8 cellular contexts compared by ENCODE assay signal in genomic region chr5:83608122-83608521, GRCh38.
DNase-seq lines count a peak whose midpoint lies in the region; ATAC-seq and TF ChIP-seq lines count a peak whose summit lies in the region.

No MANE protein-coding gene starts in this region.

- H3K36me3 ChIP-seq in adrenal gland (replicated peaks in 1 of 2) (no peaks in the 10 kb centered on the region), tibial nerve (no peaks in the 10 kb centered on the region)

- no peaks in the 10 kb centered on the region for H3K36me3 Mint-ChIP-seq in stimulated activated effector memory CD8-positive, alpha-beta T cell treated with anti-CD3 and anti-CD28 coated beads, Interleukin-12 subunit alpha, Interleukin-12 subunit beta, amount 100 ng/mL, for 72 hours

- no peaks in the 10 kb centered on the region for H3K9me3 ChIP-seq in adrenal gland (replicated peaks in 1 of 3)
- H3K9me3 ChIP-seq in tibial nerve = no peaks in the 10 kb centered on the region

- no peaks in the 10 kb centered on the region for H3K4me1 Mint-ChIP-seq in stimulated activated naive CD8-positive, alpha-beta T cell treated with anti-CD3 and anti-CD28 coated beads, Interleukin-15, amount 100 ng/mL, for 72 hours
- H3K4me1 Mint-ChIP-seq in stimulated activated effector memory CD8-positive, alpha-beta T cell treated with anti-CD3 and anti-CD28 coated beads, Interleukin-12 subunit alpha, Interleukin-12 subunit beta, amount 100 ng/mL, for 72 hours = no peaks in the 10 kb centered on the region

- H3K4me3 ChIP-seq in adrenal gland (no peak overlapping the region), tibial nerve (no peak overlapping the region)

- H3K27ac ChIP-seq in adrenal gland (no peak overlapping the region), tibial nerve (no peak overlapping the region)

- intact Hi-C loops in adrenal gland (cut with DNase I) = no loop called here

- peaks cover 7% of the 10 kb centered on the region for H3K27me3 Mint-ChIP-seq in stimulated activated naive CD8-positive, alpha-beta T cell treated with anti-CD3 and anti-CD28 coated beads, Interleukin-15, amount 100 ng/mL, for 72 hours

- no peak overlapping the region for H3K27ac Mint-ChIP-seq in stimulated activated naive CD8-positive, alpha-beta T cell treated with anti-CD3 and anti-CD28 coated beads, Interleukin-15, amount 100 ng/mL, for 72 hours
- H3K27ac Mint-ChIP-seq in stimulated activated effector memory CD8-positive, alpha-beta T cell treated with anti-CD3 and anti-CD28 coated beads, Interleukin-12 subunit alpha, Interleukin-12 subunit beta, amount 100 ng/mL, for 72 hours = no peak overlapping the region

- WGBS in adrenal gland, 4 donors = 8 to 17% (median 11%) methylated on average over 3 of the region's 3 CpGs
- 12 to 14% methylated on average over 3 of the region's 3 CpGs for WGBS in tibial nerve, 2 donors

- H3K27me3 ChIP-seq in adrenal gland (no peaks in the 10 kb centered on the region), tibial nerve (no peaks in the 10 kb centered on the region)

- peak; percentile 21 for DNase-seq in CMK (ENCODE audit: low read depth)
- peak; percentile 15 for DNase-seq in NCI-H1105 (lab: John Stamatoyannopoulos, UW)
- peak; percentile 20 to 64 (median 39) for DNase-seq in adrenal gland
- peak in 32 of 51 donors; percentile 1 to 55 (median 17) for DNase-seq in hypothalamus (lab: John Stamatoyannopoulos, UW)
- peak in 1 of 2 donors; percentile 12 for DNase-seq in tibial nerve (ENCODE audit: low spot score in 2 of 2)
- DNase-seq in stimulated activated naive CD8-positive, alpha-beta T cell treated with anti-CD3 and anti-CD28 coated beads, Interleukin-15, amount 100 ng/mL, for 72 hours = no peak
- no peak for DNase-seq in stimulated activated effector memory CD8-positive, alpha-beta T cell treated with anti-CD3 and anti-CD28 coated beads, Interleukin-12 subunit alpha, Interleukin-12 subunit beta, amount 100 ng/mL, for 72 hours (ENCODE audit: low spot score in 2 of 2)

- no peak for TF ChIP-seq EP300 in tibial nerve (IDR thresholded peaks at IDR 0.05)

- no peak for TF ChIP-seq POLR2A in adrenal gland (IDR thresholded peaks at IDR 0.05)
- TF ChIP-seq POLR2A in tibial nerve (IDR thresholded peaks at IDR 0.05) = no peak

- H3K4me1 ChIP-seq in adrenal gland (replicated peaks in 1 of 2) = no peaks in the 10 kb centered on the region
- H3K4me1 ChIP-seq in tibial nerve = no peaks in the 10 kb centered on the region

- H3K9me3 Mint-ChIP-seq in stimulated activated naive CD8-positive, alpha-beta T cell treated with anti-CD3 and anti-CD28 coated beads, Interleukin-15, amount 100 ng/mL, for 72 hours = no peaks in the 10 kb centered on the region
- H3K9me3 Mint-ChIP-seq in stimulated activated effector memory CD8-positive, alpha-beta T cell treated with anti-CD3 and anti-CD28 coated beads, Interleukin-12 subunit alpha, Interleukin-12 subunit beta, amount 100 ng/mL, for 72 hours = no peaks in the 10 kb centered on the region

- ATAC-seq in GM21529 (IDR thresholded peaks at IDR 0.05; ENCODE audit: unreplicated experiment) = peak; percentile 78
- ATAC-seq in stimulated activated naive CD8-positive, alpha-beta T cell treated with anti-CD3 and anti-CD28 coated beads, Interleukin-15, amount 100 ng/mL, for 72 hours = no peak
- no peak for ATAC-seq in stimulated activated effector memory CD8-positive, alpha-beta T cell treated with anti-CD3 and anti-CD28 coated beads, Interleukin-12 subunit alpha, Interleukin-12 subunit beta, amount 100 ng/mL, for 72 hours

- TF ChIP-seq CTCF in adrenal gland (IDR thresholded peaks at IDR 0.05) = peak in 5 of 6 experiments; percentile 31 to 49 (median 41)
- peak in 3 of 5 experiments; percentile 12 to 34 (median 15) for TF ChIP-seq CTCF in tibial nerve (IDR thresholded peaks at IDR 0.05)

- H3K4me3 Mint-ChIP-seq in stimulated activated naive CD8-positive, alpha-beta T cell treated with anti-CD3 and anti-CD28 coated beads, Interleukin-15, amount 100 ng/mL, for 72 hours = no peak overlapping the region
- no peak overlapping the region for H3K4me3 Mint-ChIP-seq in stimulated activated effector memory CD8-positive, alpha-beta T cell treated with anti-CD3 and anti-CD28 coated beads, Interleukin-12 subunit alpha, Interleukin-12 subunit beta, amount 100 ng/mL, for 72 hours

Comparison
In these comparisons a context has a peak if more than half of its experiments do, and no peak if none do; other contexts are left out.
1. DNase-seq: peak in CMK (single experiment), NCI-H1105 (single experiment), adrenal gland (7 of 7) and hypothalamus (32 of 51); none in stimulated activated naive CD8-positive, alpha-beta T cell treated with anti-CD3 and anti-CD28 coated beads, Interleukin-15, amount 100 ng/mL, for 72 hours (0 of 2) and stimulated activated effector memory CD8-positive, alpha-beta T cell treated with anti-CD3 and anti-CD28 coated beads, Interleukin-12 subunit alpha, Interleukin-12 subunit beta, amount 100 ng/mL, for 72 hours (0 of 2).